Comparison of ENCODE assay signal across 14 cellular contexts in the genomic region with DNA sequence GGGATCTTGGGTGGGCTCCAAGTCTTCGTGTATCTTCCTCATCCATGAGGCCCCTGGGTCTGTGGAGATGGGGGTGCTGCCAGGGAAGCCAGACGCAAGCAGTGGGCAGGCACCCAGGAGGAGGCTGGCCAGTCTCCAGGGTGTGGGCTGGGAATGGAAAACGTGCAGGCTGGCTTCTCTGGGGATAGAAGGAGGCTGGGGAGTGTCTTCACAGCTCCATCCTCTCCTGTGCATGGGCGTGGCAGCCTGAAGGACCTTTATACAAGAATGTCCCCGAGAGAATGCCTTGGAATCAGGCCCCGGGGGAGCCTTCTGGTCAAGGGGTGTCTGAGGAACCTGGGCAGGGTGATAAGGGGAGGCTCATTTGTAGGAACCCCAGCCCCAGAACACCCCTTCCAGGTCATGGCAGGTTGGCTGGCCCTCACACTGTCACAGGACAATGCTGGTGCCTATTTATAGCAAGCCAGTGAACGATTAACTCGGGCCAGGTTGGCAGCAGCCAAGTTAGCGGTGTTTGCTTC. TPM values are rescaled to one million over a fixed set of nuclear protein-coding genes. Genes with fewer than 3 reads are reported as not detected.
DNase-seq lines count a peak whose midpoint lies in the region; ATAC-seq, FAIRE-seq and TF ChIP-seq lines count a peak whose summit lies in the region.
"Had no signal": no experiment of that assay in that cellular context is flagged by ENCODE, and none has a peak within 500 bp of the region (broad histone marks: within the 10 kb centered on the region; RNA-seq: fewer than 3 reads in every experiment).

No MANE protein-coding gene starts in this region.

- no peak for FAIRE-seq in A549 (lab: Jason Lieb, UNC)

- CTCF ChIA-PET in A549 (lab: Yijun Ruan, JAX): interaction anchor here (1.2 to 2.3 kb wide), 2 partner anchors 17 to 238 kb away, joined by 4 to 9 read pairs; no protein-coding TSS in a partner anchor

- ATAC-seq in A549: peak; percentile 80 to 87
- ATAC-seq in heart right ventricle: peak; percentile 84 to 96 (median 89)
- ATAC-seq in GM18909 (IDR thresholded peaks at IDR 0.05; ENCODE audit: poor library complexity, unreplicated experiment): no peak

- TF ChIP-seq POLR2A in A549 (IDR thresholded peaks at IDR 0.05; ENCODE audit: low read length) (no peak), suprapubic skin (IDR thresholded peaks at IDR 0.05) (no peak)

- TF ChIP-seq EP300 in A549 (IDR thresholded peaks at IDR 0.05) (no peak), suprapubic skin (IDR thresholded peaks at IDR 0.05) (no peak)

- POLR2A ChIA-PET in A549 (lab: Yijun Ruan, JAX): no interaction called here

- no peak overlapping the region for H3K4me3 ChIP-seq in A549
- peak overlapping the region in 2 of 10 donors; percentile 1 to 18 for H3K4me3 ChIP-seq in heart right ventricle
- H3K4me3 ChIP-seq in suprapubic skin: no peak overlapping the region
- H3K4me3 ChIP-seq: uterus had no signal

- H3K4me1 ChIP-seq in A549 (peaks cover 19% of the 10 kb centered on the region), heart right ventricle (peaks cover 0 to 22% (median 15%) of the 10 kb centered on the region in 9 donors), suprapubic skin (peaks cover 10% of the 10 kb centered on the region)
- H3K4me1 ChIP-seq: uterus had no signal

- peak; percentile 21 to 37 for DNase-seq in A549 (ENCODE audit: low read depth in 1 of 2, low spot score in 1 of 2)
- peak; percentile 33 for DNase-seq in NCI-H2196 treated with DMSO at 0.1 percent for 48 hours (lab: John Stamatoyannopoulos, UW; ENCODE audit: unreplicated experiment)
- DNase-seq in heart right ventricle: peak; percentile 63 to 73
- peak; percentile 58 for DNase-seq in occipital lobe (lab: John Stamatoyannopoulos, UW)
- DNase-seq in stimulated activated CD4-positive, alpha-beta T cell treated with anti-CD3 and anti-CD28 coated beads, Interleukin-15, amount 100 ng/mL, for 24 hours: no peak
- no peak for DNase-seq in GM03348 (ENCODE audit: low spot score)
- DNase-seq in suprapubic skin (ENCODE audit: low spot score in 2 of 2): no peak
- DNase-seq: activated naive CD8-positive, alpha-beta T cell treated with anti-CD3 and anti-CD28 coated beads for 36 hours; H9; NCI-H1048; NCI-H526; SHP77 had no signal

- H3K27ac ChIP-seq in A549 (peak overlapping the region; percentile 18 to 32; a peak in 1 of 6 replicates), heart right ventricle (peak overlapping the region; percentile 13 to 78 (median 68)), suprapubic skin (no peak overlapping the region)
- H3K27ac ChIP-seq: uterus had no signal

- 4% methylated on average over 8 of the region's 9 CpGs for WGBS in A549 (ENCODE audit: missing lambda C conversion rate)
- 8 to 16% methylated on average over 9 of the region's 9 CpGs for WGBS in heart right ventricle, 2 donors
- WGBS in suprapubic skin: 22% methylated on average over 9 of the region's 9 CpGs

- intact Hi-C loops in heart right ventricle (cut with DNase I): no loop called here

- no peaks in the 10 kb centered on the region for H3K36me3 ChIP-seq in heart right ventricle
- H3K36me3 ChIP-seq in suprapubic skin: no peaks in the 10 kb centered on the region
- H3K36me3 ChIP-seq: uterus had no signal

- H3K27me3 ChIP-seq in heart right ventricle (no peaks in the 10 kb centered on the region), suprapubic skin (peaks cover 4% of the 10 kb centered on the region)
- H3K27me3 ChIP-seq: uterus had no signal

- TF ChIP-seq CTCF in A549 (IDR thresholded peaks at IDR 0.05) (no peak), heart right ventricle (IDR thresholded peaks at IDR 0.05) (no peak), suprapubic skin (IDR thresholded peaks at IDR 0.05) (no peak)

- peak overlapping the region; percentile 65 for H3K4me2 ChIP-seq in A549

- no peak for TF ChIP-seq RAD21 in A549 (conservative IDR thresholded peaks at IDR 0.05 in 1 of 2, IDR thresholded peaks at IDR 0.05 in 1 of 2)

- no peaks in the 10 kb centered on the region for H3K9me3 ChIP-seq in A549
- H3K9me3 ChIP-seq in heart right ventricle: peaks cover 0 to 13% (median 0%) of the 10 kb centered on the region in 11 donors
- no peaks in the 10 kb centered on the region for H3K9me3 ChIP-seq in suprapubic skin
- H3K9me3 ChIP-seq: uterus had no signal

TF ChIP-seq in A549, 52 proteins besides CTCF, POLR2A, EP300 and RAD21 (continues in another document):
- no peak for TF ChIP-seq NFE2L2 (conservative IDR thresholded peaks at IDR 0.05; ENCODE audit: low read length)
- TF ChIP-seq EHF (CRISPR knock-in tag; IDR thresholded peaks at IDR 0.05): no peak
- no peak for TF ChIP-seq CHD4 (IDR thresholded peaks at IDR 0.05; ENCODE audit: borderline replicate concordance)
- TF ChIP-seq, protein P1, sequence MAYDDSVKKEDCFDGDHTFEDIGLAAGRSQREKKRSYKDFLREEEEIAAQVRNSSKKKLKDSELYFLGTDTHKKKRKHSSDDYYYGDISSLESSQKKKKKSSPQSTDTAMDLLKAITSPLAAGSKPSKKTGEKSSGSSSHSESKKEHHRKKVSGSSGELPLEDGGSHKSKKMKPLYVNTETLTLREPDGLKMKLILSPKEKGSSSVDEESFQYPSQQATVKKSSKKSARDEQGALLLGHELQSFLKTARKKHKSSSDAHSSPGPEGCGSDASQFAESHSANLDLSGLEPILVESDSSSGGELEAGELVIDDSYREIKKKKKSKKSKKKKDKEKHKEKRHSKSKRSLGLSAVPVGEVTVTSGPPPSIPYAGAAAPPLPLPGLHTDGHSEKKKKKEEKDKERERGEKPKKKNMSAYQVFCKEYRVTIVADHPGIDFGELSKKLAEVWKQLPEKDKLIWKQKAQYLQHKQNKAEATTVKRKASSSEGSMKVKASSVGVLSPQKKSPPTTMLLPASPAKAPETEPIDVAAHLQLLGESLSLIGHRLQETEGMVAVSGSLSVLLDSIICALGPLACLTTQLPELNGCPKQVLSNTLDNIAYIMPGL (CRISPR knock-in tag; IDR thresholded peaks at IDR 0.05; ENCODE audit: borderline replicate concordance): no peak
- TF ChIP-seq JUNB (IDR thresholded peaks at IDR 0.05): no peak
- no peak for TF ChIP-seq HOXB13 (CRISPR knock-in tag; IDR thresholded peaks at IDR 0.05; ENCODE audit: low read depth)
- no peak for TF ChIP-seq NR3C1 (IDR thresholded peaks at IDR 0.05)
- no peak for TF ChIP-seq GATA3 (IDR thresholded peaks at IDR 0.05; ENCODE audit: borderline replicate concordance)
- no peak for TF ChIP-seq KDM5A (IDR thresholded peaks at IDR 0.05)
- TF ChIP-seq MAFK (IDR thresholded peaks at IDR 0.05; ENCODE audit: partially characterized antibody): no peak
- TF ChIP-seq JUN (IDR thresholded peaks at IDR 0.05): no peak
- TF ChIP-seq HOXB5 (CRISPR knock-in tag; IDR thresholded peaks at IDR 0.05): no peak
- no peak for TF ChIP-seq CBX2 (IDR thresholded peaks at IDR 0.05; ENCODE audit: borderline replicate concordance, low read depth)
- TF ChIP-seq, protein P2, sequence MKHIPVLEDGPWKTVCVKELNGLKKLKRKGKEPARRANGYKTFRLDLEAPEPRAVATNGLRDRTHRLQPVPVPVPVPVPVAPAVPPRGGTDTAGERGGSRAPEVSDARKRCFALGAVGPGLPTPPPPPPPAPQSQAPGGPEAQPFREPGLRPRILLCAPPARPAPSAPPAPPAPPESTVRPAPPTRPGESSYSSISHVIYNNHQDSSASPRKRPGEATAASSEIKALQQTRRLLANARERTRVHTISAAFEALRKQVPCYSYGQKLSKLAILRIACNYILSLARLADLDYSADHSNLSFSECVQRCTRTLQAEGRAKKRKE (CRISPR knock-in tag; IDR thresholded peaks at IDR 0.05; ENCODE audit: low read depth): no peak
- TF ChIP-seq, protein P3, sequence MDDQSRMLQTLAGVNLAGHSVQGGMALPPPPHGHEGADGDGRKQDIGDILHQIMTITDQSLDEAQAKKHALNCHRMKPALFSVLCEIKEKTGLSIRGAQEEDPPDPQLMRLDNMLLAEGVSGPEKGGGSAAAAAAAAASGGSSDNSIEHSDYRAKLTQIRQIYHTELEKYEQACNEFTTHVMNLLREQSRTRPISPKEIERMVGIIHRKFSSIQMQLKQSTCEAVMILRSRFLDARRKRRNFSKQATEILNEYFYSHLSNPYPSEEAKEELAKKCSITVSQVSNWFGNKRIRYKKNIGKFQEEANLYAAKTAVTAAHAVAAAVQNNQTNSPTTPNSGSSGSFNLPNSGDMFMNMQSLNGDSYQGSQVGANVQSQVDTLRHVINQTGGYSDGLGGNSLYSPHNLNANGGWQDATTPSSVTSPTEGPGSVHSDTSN (IDR thresholded peaks at IDR 0.05): no peak
- no peak for TF ChIP-seq RCOR1 (IDR thresholded peaks at IDR 0.05; ENCODE audit: low read depth, low read length)
- TF ChIP-seq, protein P4, sequence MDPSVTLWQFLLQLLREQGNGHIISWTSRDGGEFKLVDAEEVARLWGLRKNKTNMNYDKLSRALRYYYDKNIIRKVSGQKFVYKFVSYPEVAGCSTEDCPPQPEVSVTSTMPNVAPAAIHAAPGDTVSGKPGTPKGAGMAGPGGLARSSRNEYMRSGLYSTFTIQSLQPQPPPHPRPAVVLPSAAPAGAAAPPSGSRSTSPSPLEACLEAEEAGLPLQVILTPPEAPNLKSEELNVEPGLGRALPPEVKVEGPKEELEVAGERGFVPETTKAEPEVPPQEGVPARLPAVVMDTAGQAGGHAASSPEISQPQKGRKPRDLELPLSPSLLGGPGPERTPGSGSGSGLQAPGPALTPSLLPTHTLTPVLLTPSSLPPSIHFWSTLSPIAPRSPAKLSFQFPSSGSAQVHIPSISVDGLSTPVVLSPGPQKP (IDR thresholded peaks at IDR 0.05; ENCODE audit: low read depth, low read length): no peak
- TF ChIP-seq RARB (CRISPR knock-in tag; IDR thresholded peaks at IDR 0.05): no peak
- no peak for TF ChIP-seq ZNF302 (CRISPR knock-in tag; IDR thresholded peaks at IDR 0.05)

RNA-seq across cellular contexts. Expression of a gene that starts 14.0 kb away (rescaled TPM):
- polyA plus RNA-seq in A549 (2011; rRNA removed) (1.3 and 1.4 TPM in 2 replicates), A549 (2017; fragmentation: RNase III; extraction: RNeasy Plus Mini Kit Qiagen cat#74134 plus additional on column Dnase treatment) (0.17 to 0.50 TPM (median 0.47 TPM) in 3 replicates), heart right ventricle (1 to 10 TPM; 1.1 to 7.2 TPM)
- polyA plus RNA-seq in A549 (2012; cell fraction: cytosol; rRNA removed): 0.40 and 0.41 TPM in 2 replicates
- 0.29 and 0.34 TPM in 2 replicates for polyA plus RNA-seq in A549 (2012; cell fraction: nucleus; rRNA removed)
- polyA minus RNA-seq in A549 (2011; rRNA and poly(A)+ RNA removed): 2.0 and 2.5 TPM in 2 replicates
- total RNA-seq in heart right ventricle (10 to 100 TPM in 1 of 10 donors, 1 to 10 TPM in 9; 5.5 to 14.3 (median 8.3) TPM), occipital lobe (11.4 TPM), suprapubic skin (1 to 10 TPM; 1.7 to 6.3 (median 3.7) TPM)

RNA-seq across cellular contexts. Expression of a gene that starts 45.5 kb away (rescaled TPM):
- not detected in 2 replicates for polyA plus RNA-seq in A549 (2011; rRNA removed)
- not detected in 2 replicates for polyA plus RNA-seq in A549 (2012; cell fraction: cytosol; rRNA removed)
- polyA plus RNA-seq in A549 (2012; cell fraction: nucleus; rRNA removed): not detected in 2 replicates
- not detected in 3 replicates for polyA plus RNA-seq in A549 (2017; fragmentation: RNase III; extraction: RNeasy Plus Mini Kit Qiagen cat#74134 plus additional on column Dnase treatment)
- not detected in 2 replicates for polyA minus RNA-seq in A549 (2011; rRNA and poly(A)+ RNA removed)
- not detected for total RNA-seq in heart right ventricle
- not detected for polyA plus RNA-seq in heart right ventricle
- total RNA-seq in occipital lobe: 0.16 TPM
- total RNA-seq in suprapubic skin: not detected
- total RNA-seq: activated naive CD8-positive, alpha-beta T cell treated with anti-CD3 and anti-CD28 coated beads for 36 hours; uterus had no signal

Comparison
In these comparisons a context has a peak if more than half of its experiments do, and no peak if none do; other contexts are left out.
1. DNase-seq: peak in A549 (2 of 2), NCI-H2196 treated with DMSO at 0.1 percent for 48 hours (single experiment), heart right ventricle (2 of 2) and occipital lobe (single experiment); none in stimulated activated CD4-positive, alpha-beta T cell treated with anti-CD3 and anti-CD28 coated beads, Interleukin-15, amount 100 ng/mL, for 24 hours (single experiment), GM03348 (single experiment) and suprapubic skin (0 of 2).